Comparison of ENCODE assay signal across 8 cellular contexts in the genomic region with DNA sequence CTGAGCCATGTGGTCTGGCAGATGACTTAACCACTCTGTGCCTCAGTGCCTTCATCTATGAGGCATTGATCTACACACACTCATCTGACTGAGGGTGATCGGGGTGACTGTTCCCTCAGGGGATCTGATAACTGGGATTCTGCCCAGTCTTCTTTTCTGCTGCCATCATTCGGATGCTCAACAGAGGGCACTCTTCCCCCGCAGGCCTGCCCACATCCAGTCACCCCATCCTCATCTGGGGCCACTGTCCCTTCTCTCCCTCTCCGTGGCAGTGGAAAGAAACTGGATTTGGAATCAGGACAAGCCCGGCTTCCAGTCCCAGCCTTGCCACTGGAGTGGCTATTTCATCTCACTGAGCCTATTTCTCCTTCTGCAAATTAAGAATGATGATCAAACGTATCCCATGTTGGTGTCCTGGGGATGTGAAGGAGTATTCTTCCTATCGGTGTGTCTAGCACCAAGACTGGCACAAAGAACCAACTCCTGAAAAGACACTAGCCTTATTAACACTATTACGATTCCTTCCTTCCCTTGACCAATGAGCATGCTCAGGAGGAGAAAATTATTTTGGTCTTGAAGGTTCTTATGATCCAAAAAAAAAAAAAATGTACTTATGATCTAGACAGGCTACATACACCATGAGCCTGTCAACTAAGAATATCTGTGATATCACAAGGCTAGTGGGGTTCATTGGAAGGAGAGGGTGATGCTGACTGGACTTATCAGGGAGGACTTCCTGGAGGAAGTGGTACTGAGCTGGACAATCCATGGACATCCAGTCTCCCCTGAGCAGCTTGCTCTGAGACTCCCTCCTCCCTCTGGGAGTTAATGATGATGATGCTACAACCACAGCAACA. TPM values are rescaled to one million over a fixed set of nuclear protein-coding genes. Genes with fewer than 3 reads are reported as not detected.
A peak's percentile ranks its signal among the peaks of the same experiment; 100 is the strongest.
DNase-seq lines count a peak whose midpoint lies in the region; ATAC-seq and TF ChIP-seq lines count a peak whose summit lies in the region.
"Not testable (repeated sequence)": the region's sequence is repeated elsewhere in the genome, so short reads cannot be mapped to it uniquely, and the experiment has no call there.

No MANE protein-coding gene starts in this region.

- H2BK120ac ChIP-seq in H9 (ENCODE audit: low read depth, low read length, poor library complexity, severe bottlenecking): not testable (repeated sequence)

- not testable (repeated sequence) for H2BK5ac ChIP-seq in H9 (ENCODE audit: insufficient read length, low read length)

- intact Hi-C loops in CD4-positive, alpha-beta T cell (cut with DNase I, micrococcal nuclease): loop anchor here in 1 of 2 experiments (5.0 to 10.0 kb wide), 3 partner anchors 118 to 409 kb away; no protein-coding TSS in a partner anchor
- intact Hi-C loops in PC-3 (cut with micrococcal nuclease): loop anchor here (5.0 kb wide), 1 partner anchor 119 kb away; no protein-coding TSS in a partner anchor
- intact Hi-C loops in activated CD8-positive, alpha-beta T cell treated with anti-CD3 and anti-CD28 coated beads for 36 hours (cut with micrococcal nuclease): loop anchor here (10.0 kb wide), 1 partner anchor 122 kb away; no protein-coding TSS in a partner anchor
- intact Hi-C loops in heart right ventricle (cut with DNase I): loop anchor here in 8 of 10 donors (2.0 to 10.0 kb wide), 5 partner anchors 112 to 122 kb away; no protein-coding TSS in a partner anchor
- intact Hi-C loops in thyroid gland (cut with DNase I): loop anchor here (10.0 kb wide), 1 partner anchor 402 kb away; a partner anchor contains a TSS

- H3K27ac ChIP-seq in CD4-positive, alpha-beta T cell (ENCODE audit: low read depth, low read length); H9 (ENCODE audit: insufficient read length, low read depth, low read length); PC-3 (ENCODE audit: low read length); heart right ventricle; thyroid gland: not testable (repeated sequence)

- not testable (repeated sequence) for H3F3A ChIP-seq in PC-3 (ENCODE audit: low read length, unreplicated experiment)

- H3K9me3 Mint-ChIP-seq in CD4-positive, alpha-beta T cell; H9; activated CD8-positive, alpha-beta T cell treated with anti-CD3 and anti-CD28 coated beads for 36 hours; central memory CD8-positive, alpha-beta T cell; nephron: not testable (repeated sequence)

- not testable (repeated sequence) for H3K4me1 Mint-ChIP-seq in CD4-positive, alpha-beta T cell (ENCODE audit: low read depth); H9; activated CD8-positive, alpha-beta T cell treated with anti-CD3 and anti-CD28 coated beads for 36 hours (ENCODE audit: low read depth); central memory CD8-positive, alpha-beta T cell; nephron

- CTCF ChIA-PET in CD4-positive, alpha-beta T cell (lab: Charles Lee); PC-3 (lab: Charles Lee): not testable (repeated sequence)
- CTCF ChIA-PET in activated CD8-positive, alpha-beta T cell treated with anti-CD3 and anti-CD28 coated beads for 36 hours (lab: Charles Lee): interaction anchor here (0.7 kb wide), 1 partner anchor 73 kb away, joined by 3 read pairs; no protein-coding TSS in a partner anchor

- DNase-seq in CD4-positive, alpha-beta T cell: peak in 3 of 10 experiments; percentile 2 to 7 (median 2)
- not testable (repeated sequence) for DNase-seq in H9; PC-3; central memory CD8-positive, alpha-beta T cell (ENCODE audit: low spot score in 2 of 2); heart right ventricle
- DNase-seq in activated CD8-positive, alpha-beta T cell treated with anti-CD3 and anti-CD28 coated beads for 36 hours: peak; percentile 9
- DNase-seq in thyroid gland: peak; percentile 12 to 16

- not testable (repeated sequence) for H3K27ac Mint-ChIP-seq in CD4-positive, alpha-beta T cell; H9; activated CD8-positive, alpha-beta T cell treated with anti-CD3 and anti-CD28 coated beads for 36 hours; central memory CD8-positive, alpha-beta T cell (ENCODE audit: low read depth); nephron

- H3K23ac ChIP-seq in H9 (ENCODE audit: insufficient read length, low read depth, low read length): not testable (repeated sequence)

- not testable (repeated sequence) for H3K18ac ChIP-seq in H9 (ENCODE audit: insufficient read length, low read depth, low read length)

- H3T11ph ChIP-seq in H9 (ENCODE audit: low read length): not testable (repeated sequence)

- not testable (repeated sequence) for H4K91ac ChIP-seq in H9 (ENCODE audit: insufficient read length, low read depth, low read length)

- not testable (repeated sequence) for H3K56ac ChIP-seq in H9 (ENCODE audit: insufficient read length, low read depth, low read length)

- not testable (repeated sequence) for H2BK20ac ChIP-seq in H9 (ENCODE audit: low read depth, low read length, poor library complexity, severe bottlenecking)

- H4K20me1 ChIP-seq in H9 (ENCODE audit: control insufficient read depth, insufficient read depth, insufficient read length); PC-3 (ENCODE audit: low read length): not testable (repeated sequence)

- H3K9me3 ChIP-seq in CD4-positive, alpha-beta T cell (ENCODE audit: control insufficient read depth, low read length); H9 (ENCODE audit: control insufficient read depth, low read depth, low read length); PC-3 (ENCODE audit: low read length); heart right ventricle; thyroid gland: not testable (repeated sequence)

- POLR2A ChIA-PET in CD4-positive, alpha-beta T cell (lab: Charles Lee); PC-3 (lab: Charles Lee; ENCODE audit: unreplicated experiment); activated CD8-positive, alpha-beta T cell treated with anti-CD3 and anti-CD28 coated beads for 36 hours (lab: Charles Lee): not testable (repeated sequence)

- H3K9me2 ChIP-seq in PC-3 (replicated peaks; ENCODE audit: low read length): not testable (repeated sequence)

- not testable (repeated sequence) for H3K79me2 ChIP-seq in H9 (ENCODE audit: insufficient read depth, low read length); PC-3 (ENCODE audit: low read length)

- H3K4ac ChIP-seq in H9 (ENCODE audit: low read depth, low read length): not testable (repeated sequence)

- not testable (repeated sequence) for H3K4me3 Mint-ChIP-seq in CD4-positive, alpha-beta T cell; H9; activated CD8-positive, alpha-beta T cell treated with anti-CD3 and anti-CD28 coated beads for 36 hours; central memory CD8-positive, alpha-beta T cell; nephron

- H3K36me3 Mint-ChIP-seq in CD4-positive, alpha-beta T cell (ENCODE audit: low read depth); H9 (ENCODE audit: insufficient read depth in 1 of 3, low read depth in 3 of 3); activated CD8-positive, alpha-beta T cell treated with anti-CD3 and anti-CD28 coated beads for 36 hours (ENCODE audit: low read depth); central memory CD8-positive, alpha-beta T cell (ENCODE audit: insufficient read depth); nephron (ENCODE audit: low read depth): not testable (repeated sequence)

- not testable (repeated sequence) for H3K23me2 ChIP-seq in H9 (ENCODE audit: insufficient read length, low read depth, low read length, poor library complexity, severe bottlenecking)

- not testable (repeated sequence) for BruUV-seq in PC-3 (replicated peaks; lab: Mats Ljungman, UMichigan)

- not testable (repeated sequence) for H3K79me1 ChIP-seq in H9 (ENCODE audit: insufficient read depth, low read depth, low read length, poor library complexity, severe bottlenecking)

- not testable (repeated sequence) for H3K4me1 ChIP-seq in H9 (ENCODE audit: insufficient read depth, low read length); PC-3 (ENCODE audit: insufficient read depth, low read length); heart right ventricle; thyroid gland

- not testable (repeated sequence) for TF ChIP-seq POLR2A in thyroid gland (IDR thresholded peaks at IDR 0.05)

- not testable (repeated sequence) for H3K36me3 ChIP-seq in PC-3 (ENCODE audit: low read depth, low read length); heart right ventricle; thyroid gland

- not testable (repeated sequence) for H4K5ac ChIP-seq in H9 (ENCODE audit: insufficient read length, low read depth, low read length)

- H3K27me3 ChIP-seq in CD4-positive, alpha-beta T cell (ENCODE audit: control insufficient read depth, insufficient read depth, low read length); H9 (ENCODE audit: insufficient read depth, low read length); PC-3 (ENCODE audit: low read length); heart right ventricle; thyroid gland: not testable (repeated sequence)

- H3K4me3 ChIP-seq in PC-3 (ENCODE audit: low read length); heart right ventricle; thyroid gland (replicated peaks in 1 of 3): not testable (repeated sequence)

- not testable (repeated sequence) for H2BK15ac ChIP-seq in H9 (ENCODE audit: low read depth, low read length)

- peak; percentile 91 for ATAC-seq in CD4-positive, alpha-beta T cell (ENCODE audit: poor library complexity)
- ATAC-seq in PC-3: peak; percentile 85
- ATAC-seq in activated CD8-positive, alpha-beta T cell treated with anti-CD3 and anti-CD28 coated beads for 36 hours: peak; percentile 77
- peak; percentile 67 for ATAC-seq in central memory CD8-positive, alpha-beta T cell (replicated peaks; ENCODE audit: extremely low read depth, poor library complexity, severe bottlenecking)
- peak; percentile 23 to 76 (median 70) for ATAC-seq in heart right ventricle

- no CpG with 5 or more reads among the region's 8 CpGs for WGBS in H9 (ENCODE audit: extremely low coverage, insufficient read length, low lambda C conversion rate)
- 21 to 25% methylated on average over 5 to 6 of the region's 8 CpGs for whole genome bisulfite sequencing in heart right ventricle, 2 donors
- 22 to 48% methylated on average over 5 to 7 of the region's 8 CpGs for WGBS in thyroid gland, 2 donors

- H3K9ac ChIP-seq in H9 (ENCODE audit: extremely low read depth, insufficient read length, low read length); PC-3 (ENCODE audit: low read length): not testable (repeated sequence)

- H2AK5ac ChIP-seq in H9 (ENCODE audit: insufficient read length, low read length): not testable (repeated sequence)

- TF ChIP-seq CTCF in CD4-positive, alpha-beta T cell (IDR thresholded peaks at IDR 0.05): peak; percentile 42
- TF ChIP-seq CTCF in H9 (conservative IDR thresholded peaks at IDR 0.05) (peak; percentile 48; the same call in 2 of the 3 replicates), heart right ventricle (IDR thresholded peaks at IDR 0.05) (peak in 7 of 9 donors; percentile 30 to 50 (median 40)), nephron (IDR thresholded peaks at IDR 0.05; ENCODE audit: unreplicated experiment in 3 of 3) (peak; percentile 10 to 25 (median 15)), thyroid gland (IDR thresholded peaks at IDR 0.05) (peak in 3 of 6 experiments; percentile 19 to 36 (median 34))
- not testable (repeated sequence) for TF ChIP-seq CTCF in PC-3 (conservative IDR thresholded peaks at IDR 0.05; ENCODE audit: low read depth, low read length); activated CD8-positive, alpha-beta T cell treated with anti-CD3 and anti-CD28 coated beads for 36 hours (IDR thresholded peaks at IDR 0.05)

- H3K14ac ChIP-seq in H9 (ENCODE audit: insufficient read depth, low read length): not testable (repeated sequence)

- not testable (repeated sequence) for H2AFZ ChIP-seq in H9 (ENCODE audit: low read length); PC-3 (ENCODE audit: low read length)

- H3K27me3 Mint-ChIP-seq in CD4-positive, alpha-beta T cell; activated CD8-positive, alpha-beta T cell treated with anti-CD3 and anti-CD28 coated beads for 36 hours: not testable (repeated sequence)
- H3K27me3 Mint-ChIP-seq in H9 (ENCODE audit: low read depth) (peaks cover 21% of the 10 kb centered on the region), nephron (ENCODE audit: low read depth) (peaks cover 24% of the 10 kb centered on the region)
- peaks cover 24% of the 10 kb centered on the region for H3K27me3 Mint-ChIP-seq in central memory CD8-positive, alpha-beta T cell

- not testable (repeated sequence) for H4K8ac ChIP-seq in H9 (replicated peaks; ENCODE audit: insufficient read length, low read depth, low read length)

- not testable (repeated sequence) for H3K4me2 ChIP-seq in H9 (ENCODE audit: insufficient read depth, insufficient read length, low read length); PC-3 (ENCODE audit: low read length)

- not testable (repeated sequence) for H2BK12ac ChIP-seq in H9 (ENCODE audit: insufficient read length, low read depth, low read length)

RNA-seq across cellular contexts. Expression of a gene that starts 17.4 kb away (rescaled TPM):
- total RNA-seq in CD4-positive, alpha-beta T cell: 1 to 10 TPM in 1 of 2 experiments, under 1 TPM in 1; 0.25 to 1.1 TPM
- total RNA-seq in H9 (2021): 0.26 and 0.90 TPM in 2 replicates
- 1.1 and 1.4 TPM in 2 replicates for total RNA-seq in PC-3 (2014; rRNA removed)
- under 1 TPM; 0.50 to 0.56 TPM for total RNA-seq in activated CD8-positive, alpha-beta T cell treated with anti-CD3 and anti-CD28 coated beads for 36 hours
- 1 to 10 TPM in 4 of 10 donors, under 1 TPM in 6; 0.26 to 4.9 (median 0.92) TPM for total RNA-seq in heart right ventricle
- polyA plus RNA-seq in heart right ventricle: 1 to 10 TPM in 1 of 2 donors, under 1 TPM in 1; 0.17 to 2.6 TPM
- 1 to 10 TPM in 1 of 4 donors, under 1 TPM in 2, not detected in 1; 0.33 to 1.5 (median 0.39) TPM for total RNA-seq in thyroid gland

RNA-seq across cellular contexts. Expression of a gene that starts 27.5 kb away (rescaled TPM):
- 10 to 100 TPM; 24.1 to 24.9 TPM for total RNA-seq in CD4-positive, alpha-beta T cell
- total RNA-seq in H9 (2021) (15.6 and 16.3 TPM in 2 replicates), PC-3 (2014; rRNA removed) (13.6 and 14.0 TPM in 2 replicates), heart right ventricle (10 to 100 TPM in 9 of 10 donors, 1 to 10 TPM in 1; 9.4 to 15.5 (median 13.5) TPM), thyroid gland (10 to 100 TPM; 25.6 to 31.8 (median 28.7) TPM)
- 10 to 100 TPM; 17.1 to 18.0 TPM for total RNA-seq in activated CD8-positive, alpha-beta T cell treated with anti-CD3 and anti-CD28 coated beads for 36 hours
- 1 to 10 TPM; 8.7 to 8.9 TPM for polyA plus RNA-seq in heart right ventricle
